ENCODE assay signal across 29 cellular contexts in genomic region chr16:48169896-48170295, GRCh38. TPM values are rescaled to one million over a fixed set of nuclear protein-coding genes. Genes with fewer than 3 reads are reported as not detected.
DNase-seq lines count a peak whose midpoint lies in the region; ATAC-seq and TF ChIP-seq lines count a peak whose summit lies in the region.
"Had no signal": no experiment of that assay in that cellular context is flagged by ENCODE, and none has a peak within 500 bp of the region (broad histone marks: within the 10 kb centered on the region; RNA-seq: fewer than 3 reads in every experiment).

No MANE protein-coding gene starts in this region.

- TF ChIP-seq CTCF in lung (IDR thresholded peaks at IDR 0.05; ENCODE audit: control extremely low read depth, extremely low read depth) (no peak), neutrophil (IDR thresholded peaks at IDR 0.05) (no peak), dorsolateral prefrontal cortex (IDR thresholded peaks at IDR 0.05 in 54 of 56, conservative IDR thresholded peaks at IDR 0.05 in 2 of 56; ENCODE audit: low read depth in 1 of 56, partially characterized antibody in 56 of 56) (no peak)

- no peak overlapping the region for H3K27ac Mint-ChIP-seq in T-helper 17 cell
- H3K27ac Mint-ChIP-seq: CD4-positive, CD25-positive, alpha-beta regulatory T cell had no signal

- H3K36me3 Mint-ChIP-seq in T-helper 17 cell (ENCODE audit: low read depth), result no peaks in the 10 kb centered on the region
- H3K36me3 Mint-ChIP-seq: CD14-positive monocyte; CD4-positive, alpha-beta memory T cell; CD4-positive, CD25-positive, alpha-beta regulatory T cell; CD8-positive, alpha-beta memory T cell had no signal

- peaks cover 5% of the 10 kb centered on the region for H3K4me1 Mint-ChIP-seq in T-helper 17 cell

- H3K27ac ChIP-seq in lung (ENCODE audit: low read depth in 1 of 2, low read length in 1 of 2), result no peak overlapping the region
- peak overlapping the region; percentile 62 for H3K27ac ChIP-seq in neutrophil
- no peak overlapping the region for H3K27ac ChIP-seq in dorsolateral prefrontal cortex
- H3K27ac ChIP-seq: BLaER1 had no signal

- WGBS in lung, 2 donors, result 49 to 77% methylated on average over 8 of the region's 8 CpGs

- H3K4me1 ChIP-seq in lung (ENCODE audit: control insufficient read depth in 2 of 2, insufficient read depth in 2 of 2, low read length in 2 of 2), result no peaks in the 10 kb centered on the region
- H3K4me1 ChIP-seq in neutrophil (ENCODE audit: control insufficient read depth in 1 of 2, insufficient read depth in 1 of 2, low read depth in 1 of 2, low read length in 1 of 2), result peaks cover 53 to 61% of the 10 kb centered on the region in 2 experiments
- H3K4me1 ChIP-seq: BE2C had no signal

- no peaks in the 10 kb centered on the region for H3K9me3 ChIP-seq in lung (ENCODE audit: control insufficient read depth in 2 of 2, insufficient read depth in 1 of 2, low read length in 1 of 2)
- H3K9me3 ChIP-seq in neutrophil, result no peaks in the 10 kb centered on the region
- H3K9me3 ChIP-seq in T-helper 17 cell (ENCODE audit: control insufficient read depth, low read length, poor library complexity, severe bottlenecking), result no peaks in the 10 kb centered on the region
- H3K9me3 ChIP-seq: BE2C, BLaER1 had no signal

- peaks cover 10% of the 10 kb centered on the region for H3K27me3 Mint-ChIP-seq in T-helper 17 cell
- H3K27me3 Mint-ChIP-seq: CD4-positive, CD25-positive, alpha-beta regulatory T cell had no signal

- DNase-seq in lung (ENCODE audit: low spot score), result no peak
- DNase-seq in sciatic nerve (ENCODE audit: low spot score), result peak; percentile 4
- DNase-seq in dorsolateral prefrontal cortex, result no peak
- no peak for DNase-seq in T-helper 17 cell
- DNase-seq in SW 1271 (lab: John Stamatoyannopoulos, UW), result no peak
- no peak for DNase-seq in cardiac septum (ENCODE audit: low spot score)
- DNase-seq: 8988T; ACHN; BE2C; C1 segment of cervical spinal cord; CD4-positive, alpha-beta memory T cell; CD4-positive, CD25-positive, alpha-beta regulatory T cell; CD8-positive, alpha-beta memory T cell; COR-L47; DMS 273 treated with DMSO at 0.1 percent for 48 hours; DMS153; DMS53; DMS79; DND-41; EL; GDM1 had no signal

- H3K4me3 ChIP-seq in lung, result peak overlapping the region; percentile 3
- H3K4me3 ChIP-seq in neutrophil (ENCODE audit: low read depth in 1 of 2, low read length in 1 of 2), result no peak overlapping the region
- H3K4me3 ChIP-seq in dorsolateral prefrontal cortex, result no peak overlapping the region
- H3K4me3 ChIP-seq: BLaER1, GM12878 had no signal

- ATAC-seq in lung (ENCODE audit: insufficient read depth, low FRiP score) (no peak), sciatic nerve (no peak), T-helper 17 cell (no peak)
- ATAC-seq: GM12878 had no signal

- no peak overlapping the region for H3K4me3 Mint-ChIP-seq in T-helper 17 cell
- H3K4me3 Mint-ChIP-seq: CD14-positive monocyte; CD4-positive, alpha-beta memory T cell; CD4-positive, CD25-positive, alpha-beta regulatory T cell; CD8-positive, alpha-beta memory T cell had no signal

- intact Hi-C loops in sciatic nerve (cut with DNase I), result no loop called here
- intact Hi-C loops in dorsolateral prefrontal cortex (cut with DNase I), result loop anchor here (10.0 kb wide), 2 partner anchors 1225 to 1315 kb away; no protein-coding TSS in a partner anchor
- intact Hi-C loops in cardiac septum (cut with DNase I), result loop anchor here (5.0 to 10.0 kb wide), 2 partner anchors 918 to 1215 kb away; no protein-coding TSS in a partner anchor

- H3K27me3 ChIP-seq in lung (ENCODE audit: control insufficient read depth, insufficient read depth), result no peaks in the 10 kb centered on the region
- no peaks in the 10 kb centered on the region for H3K27me3 ChIP-seq in neutrophil
- peaks cover 0 to 2% (median 0%) of the 10 kb centered on the region in 45 donors for H3K27me3 ChIP-seq in dorsolateral prefrontal cortex
- H3K27me3 ChIP-seq: BE2C, BLaER1 had no signal

- no peaks in the 10 kb centered on the region for H3K36me3 ChIP-seq in lung (ENCODE audit: control insufficient read depth in 2 of 2, insufficient read depth in 2 of 2, low read length in 2 of 2)
- no peaks in the 10 kb centered on the region for H3K36me3 ChIP-seq in neutrophil
- H3K36me3 ChIP-seq: BE2C, BLaER1 had no signal

RNA-seq across cellular contexts. Expression of gene ABCC12, which starts 14.1 kb away (rescaled TPM):
- total RNA-seq in lung, result not detected
- not detected for polyA plus RNA-seq in lung
- not detected for total RNA-seq in sciatic nerve
- total RNA-seq in dorsolateral prefrontal cortex, result 10 to 100 TPM in 2 of 120 experiments, 1 to 10 TPM in 118; 1.1 to 11.6 (median 4.3) TPM
- not detected for total RNA-seq in T-helper 17 cell
- not detected for total RNA-seq in cardiac septum
- total RNA-seq: A673; CD4-positive, alpha-beta memory T cell; CD4-positive, CD25-positive, alpha-beta regulatory T cell; CD8-positive, alpha-beta memory T cell; Daoy; G401; GM12878 had no signal
- polyA plus RNA-seq: AG04450; CD14-positive monocyte; CD4-positive, alpha-beta memory T cell; CD4-positive, CD25-positive, alpha-beta regulatory T cell; CD8-positive, alpha-beta memory T cell had no signal
